ENCODE assay signal across 19 cellular contexts in the genomic region with DNA sequence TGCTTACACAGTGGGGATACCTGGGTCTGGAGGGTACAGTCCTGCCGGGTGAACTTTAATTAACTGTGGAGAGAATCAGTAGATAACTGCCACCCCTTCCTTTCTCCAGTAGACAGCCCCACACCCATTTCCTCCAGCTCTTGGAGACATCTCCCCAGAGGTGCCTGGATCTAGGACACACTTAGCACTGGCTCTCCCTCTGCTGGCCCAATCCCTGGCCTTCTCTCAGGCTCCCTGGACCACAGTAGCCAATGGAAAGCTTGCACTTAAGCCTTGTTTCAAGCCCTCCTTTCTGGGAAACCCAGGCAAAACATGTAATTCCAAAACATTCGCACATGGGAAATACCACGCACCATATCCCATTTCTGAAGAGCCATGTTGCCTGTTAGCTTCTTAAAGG.
"Had no signal": no experiment of that assay in that cellular context is flagged by ENCODE, and none has a peak within 500 bp of the region (broad histone marks: within the 10 kb centered on the region; RNA-seq: fewer than 3 reads in every experiment).

No MANE protein-coding gene starts in this region.

- H3K9me3 ChIP-seq: breast epithelium, ovary had no signal

- H3K36me3 ChIP-seq: breast epithelium, ovary had no signal

- DNase-seq: activated CD4-positive, alpha-beta T cell treated with anti-CD3 and anti-CD28 coated beads, Interleukin-2, amount 50 U/mL, for 1 hour; activated CD8-positive, alpha-beta memory T cell treated with anti-CD3 and anti-CD28 coated beads for 24 hours; activated naive CD8-positive, alpha-beta T cell treated with anti-CD3 and anti-CD28 coated beads for 36 hours; anterior cingulate cortex; dermis blood vessel endothelial cell; effector memory CD8-positive, alpha-beta T cell; kidney; ovary; stimulated activated CD4-positive, alpha-beta T cell treated with anti-CD3 and anti-CD28 coated beads, Interleukin-15, amount 100 ng/mL, for 24 hours; stimulated activated CD4-positive, alpha-beta T cell treated with anti-CD3 and anti-CD28 coated beads, Interleukin-4, amount 100 ng/mL, for 1 hour; stimulated activated naive B cell treated with anti-CD40 and anti-IgM and Interleukin-4, amounts not matched to agents 10 μg/mL and 1 μg/mL and 100 μg/mL, for 72 hours; substantia nigra; T-helper 9 cell; trophoblast cell had no signal

- H3K27me3 ChIP-seq: breast epithelium, hepatocyte, ovary had no signal

- H3K27ac ChIP-seq: epithelial cell of prostate, hepatocyte, ovary had no signal

- ATAC-seq: activated CD4-positive, CD25-positive, alpha-beta regulatory T cell treated with anti-CD3 and anti-CD28 coated beads, Interleukin-2, amount 50 U/mL, for 24 hours; effector memory CD8-positive, alpha-beta T cell; stimulated activated naive B cell treated with anti-CD40 and anti-IgM and Interleukin-4, amounts not matched to agents 10 μg/mL and 1 μg/mL and 100 μg/mL, for 72 hours had no signal

- H3K4me3 ChIP-seq: breast epithelium, hepatocyte, ovary, skin epidermis had no signal
